In genomic region chr1:91727763-91728162, GRCh38 we compare ENCODE assay signal across 26 cellular contexts.
A peak's percentile ranks its signal among the peaks of the same experiment; 100 is the strongest.
DNase-seq lines count a peak whose midpoint lies in the region; FAIRE-seq and TF ChIP-seq lines count a peak whose summit lies in the region.
"Had no signal": no experiment of that assay in that cellular context is flagged by ENCODE, and none has a peak within 500 bp of the region (broad histone marks: within the 10 kb centered on the region; RNA-seq: fewer than 3 reads in every experiment).

No MANE protein-coding gene starts in this region.

- H3K4me2 ChIP-seq in astrocyte (ENCODE audit: low read length), result no peak overlapping the region
- H3K4me2 ChIP-seq: BLaER1, PC-9 had no signal

- no peak for FAIRE-seq in astrocyte (lab: Jason Lieb, UNC)
- FAIRE-seq: GM12891, H1, TTC549 had no signal

- no peak for TF ChIP-seq EP300 in sigmoid colon (IDR thresholded peaks at IDR 0.05)

- no peak overlapping the region for H2AFZ ChIP-seq in astrocyte (ENCODE audit: low read depth, low read length)
- H2AFZ ChIP-seq: PC-9 had no signal

- H3K4me3 Mint-ChIP-seq in astrocyte (ENCODE audit: unreplicated experiment), result no peak overlapping the region
- H3K4me3 Mint-ChIP-seq: activated CD4-positive, alpha-beta memory T cell treated with anti-CD3 and anti-CD28 coated beads, Interleukin-2, amount 10 ng/mL, durations not matched to agents 7 days and 5 days; activated naive CD8-positive, alpha-beta T cell treated with anti-CD3 and anti-CD28 coated beads, Interleukin-2, amount 10 ng/mL, durations not matched to agents 7 days and 5 days; brain; IgD-negative memory B cell; neural crest cell; stimulated activated naive CD8-positive, alpha-beta T cell treated with anti-CD3 and anti-CD28 coated beads, Interleukin-15, Interleukin-2, amounts not matched to agents 100 ng/mL and 50 ng/mL, for 24 hours; type B pancreatic cell had no signal

- TF ChIP-seq CTCF in AG10803 (conservative IDR thresholded peaks at IDR 0.05; ENCODE audit: low read length) (no peak), astrocyte (IDR thresholded peaks at IDR 0.05; ENCODE audit: insufficient read depth, low read depth, low read length) (no peak), fibroblast of villous mesenchyme (IDR thresholded peaks at IDR 0.05; ENCODE audit: insufficient read depth, low read depth, low read length) (no peak), sigmoid colon (IDR thresholded peaks at IDR 0.05) (no peak)

- H3K36me3 ChIP-seq in astrocyte (ENCODE audit: insufficient read depth, low read length), result no peaks in the 10 kb centered on the region
- peaks cover 0 to 32% (median 5%) of the 10 kb centered on the region in 4 donors for H3K36me3 ChIP-seq in sigmoid colon
- H3K36me3 ChIP-seq: BLaER1 had no signal

- H3K27ac Mint-ChIP-seq in astrocyte (ENCODE audit: unreplicated experiment), result no peak overlapping the region
- H3K27ac Mint-ChIP-seq: activated CD4-positive, alpha-beta memory T cell treated with anti-CD3 and anti-CD28 coated beads, Interleukin-2, amount 10 ng/mL, durations not matched to agents 7 days and 5 days; activated naive CD8-positive, alpha-beta T cell treated with anti-CD3 and anti-CD28 coated beads, Interleukin-2, amount 10 ng/mL, durations not matched to agents 7 days and 5 days; IgD-negative memory B cell; stimulated activated naive CD8-positive, alpha-beta T cell treated with anti-CD3 and anti-CD28 coated beads, Interleukin-15, Interleukin-2, amounts not matched to agents 100 ng/mL and 50 ng/mL, for 24 hours; type B pancreatic cell had no signal

- H3K9ac ChIP-seq in astrocyte (ENCODE audit: low read length), result no peak overlapping the region
- H3K9ac ChIP-seq: BLaER1 had no signal

- DNase-seq in AG10803 (ENCODE audit: low read depth) (peak; percentile 85), astrocyte (ENCODE audit: low read depth) (peak; percentile 38), fibroblast of villous mesenchyme (ENCODE audit: low read depth) (peak; percentile 60), sigmoid colon (no peak), nucleus accumbens (lab: John Stamatoyannopoulos, UW) (no peak), NCI-H1105 (lab: John Stamatoyannopoulos, UW) (no peak), ecto neural progenitor cell (ENCODE audit: low spot score) (no peak), CD1c-positive myeloid dendritic cell (ENCODE audit: extremely low spot score) (no peak)
- DNase-seq: activated CD4-positive, alpha-beta memory T cell treated with anti-CD3 and anti-CD28 coated beads, Interleukin-2, amount 10 ng/mL, durations not matched to agents 7 days and 5 days; activated CD4-positive, CD25-positive, alpha-beta regulatory T cell treated with anti-CD3 and anti-CD28 coated beads, Interleukin-2, amount 50 U/mL, for 72 hours; activated effector memory CD4-positive, alpha-beta T cell treated with Interleukin-2 at 50 U/mL for 16 hours; activated naive CD8-positive, alpha-beta T cell treated with anti-CD3 and anti-CD28 coated beads, Interleukin-2, amount 10 ng/mL, durations not matched to agents 7 days and 5 days; effector memory CD4-positive, alpha-beta T cell; heart left ventricle; NCI-H1092 treated with DMSO at 0.1 percent for 48 hours; NCI-H510A; PC-9 had no signal

- H3K27me3 Mint-ChIP-seq in astrocyte (ENCODE audit: low read depth, unreplicated experiment), result no peaks in the 10 kb centered on the region
- H3K27me3 Mint-ChIP-seq: activated CD4-positive, alpha-beta memory T cell treated with anti-CD3 and anti-CD28 coated beads, Interleukin-2, amount 10 ng/mL, durations not matched to agents 7 days and 5 days; brain; stimulated activated naive CD8-positive, alpha-beta T cell treated with anti-CD3 and anti-CD28 coated beads, Interleukin-15, Interleukin-2, amounts not matched to agents 100 ng/mL and 50 ng/mL, for 24 hours; type B pancreatic cell had no signal

- no peaks in the 10 kb centered on the region for H3K36me3 Mint-ChIP-seq in astrocyte (ENCODE audit: low read depth, unreplicated experiment)
- H3K36me3 Mint-ChIP-seq: activated naive CD8-positive, alpha-beta T cell treated with anti-CD3 and anti-CD28 coated beads, Interleukin-2, amount 10 ng/mL, durations not matched to agents 7 days and 5 days; brain; IgD-negative memory B cell had no signal

- no peaks in the 10 kb centered on the region for H4K20me1 ChIP-seq in astrocyte (ENCODE audit: insufficient read depth, low read length)
- H4K20me1 ChIP-seq: BLaER1 had no signal

- H3K79me2 ChIP-seq in astrocyte (ENCODE audit: insufficient read depth, low read length), result no peaks in the 10 kb centered on the region

- H3K9me3 ChIP-seq in astrocyte (ENCODE audit: insufficient read depth, low read depth, low read length), result no peaks in the 10 kb centered on the region
- H3K9me3 ChIP-seq in sigmoid colon, result no peaks in the 10 kb centered on the region
- H3K9me3 ChIP-seq: BLaER1, heart left ventricle had no signal

- H3K4me3 ChIP-seq in AG10803 (ENCODE audit: low read length) (no peak overlapping the region), astrocyte (ENCODE audit: insufficient read depth, low read depth, low read length) (no peak overlapping the region), fibroblast of villous mesenchyme (ENCODE audit: low read depth, low read length) (no peak overlapping the region), sigmoid colon (no peak overlapping the region)
- H3K4me3 ChIP-seq: BLaER1, heart left ventricle, PC-9 had no signal

- intact Hi-C loops in sigmoid colon (cut with DNase I), result loop anchor here (5.0 kb wide), 1 partner anchor 160 kb away; the partner anchor contains the start of gene TGFBR3

- peaks cover 3% of the 10 kb centered on the region for H3K9me3 Mint-ChIP-seq in astrocyte (ENCODE audit: unreplicated experiment)
- H3K9me3 Mint-ChIP-seq: activated CD4-positive, alpha-beta memory T cell treated with anti-CD3 and anti-CD28 coated beads, Interleukin-2, amount 10 ng/mL, durations not matched to agents 7 days and 5 days; activated naive CD8-positive, alpha-beta T cell treated with anti-CD3 and anti-CD28 coated beads, Interleukin-2, amount 10 ng/mL, durations not matched to agents 7 days and 5 days; brain; neural crest cell; stimulated activated naive CD8-positive, alpha-beta T cell treated with anti-CD3 and anti-CD28 coated beads, Interleukin-15, Interleukin-2, amounts not matched to agents 100 ng/mL and 50 ng/mL, for 24 hours; type B pancreatic cell had no signal

- no peaks in the 10 kb centered on the region for H3K27me3 ChIP-seq in astrocyte (ENCODE audit: insufficient read depth, low read length)
- H3K27me3 ChIP-seq in sigmoid colon, result no peaks in the 10 kb centered on the region
- H3K27me3 ChIP-seq: BLaER1, heart left ventricle had no signal

- H3K27ac ChIP-seq in astrocyte (ENCODE audit: low read depth, low read length) (no peak overlapping the region), sigmoid colon (peak overlapping the region; percentile 76 to 94 (median 88))
- H3K27ac ChIP-seq: BLaER1, PC-9 had no signal

- 85 to 92% methylated on average over 2 of the region's 2 CpGs for WGBS in sigmoid colon, 2 donors

- H3K4me1 ChIP-seq in astrocyte (ENCODE audit: insufficient read depth, low read length), result peaks cover 32% of the 10 kb centered on the region
- peaks cover 0 to 77% (median 68%) of the 10 kb centered on the region in 4 donors for H3K4me1 ChIP-seq in sigmoid colon

- peaks cover 24% of the 10 kb centered on the region for H3K4me1 Mint-ChIP-seq in astrocyte (ENCODE audit: low read depth, unreplicated experiment)

- TF ChIP-seq POLR2A in sigmoid colon (IDR thresholded peaks at IDR 0.05), result no peak

Comparison
In these comparisons a context has a peak if more than half of its experiments do, and no peak if none do; other contexts are left out.
1. DNase-seq: peak in AG10803 (single experiment), astrocyte (single experiment) and fibroblast of villous mesenchyme (single experiment); none in sigmoid colon (single experiment), nucleus accumbens (0 of 56), NCI-H1105 (single experiment), ecto neural progenitor cell (single experiment) and CD1c-positive myeloid dendritic cell (single experiment).